ENCODE assay signal across 8 cellular contexts in genomic region chr10:118754132-118754555, GRCh38. TPM values are rescaled to one million over a fixed set of nuclear protein-coding genes. Genes with fewer than 3 reads are reported as not detected.
DNase-seq lines count a peak whose midpoint lies in the region; ATAC-seq and TF ChIP-seq lines count a peak whose summit lies in the region.

No MANE protein-coding gene starts in this region.

- DNase-seq in NCI-H345 (lab: John Stamatoyannopoulos, UW) (peak; percentile 7), NCI-H345 treated with DMSO at 0.1 percent for 48 hours (lab: John Stamatoyannopoulos, UW; ENCODE audit: unreplicated experiment) (no peak), NOMO-1 treated with dmso at 0.1 percent for 144 hours (lab: John Stamatoyannopoulos, UW; ENCODE audit: unreplicated experiment) (peak; percentile 16), aorta (peak; percentile 62 to 80)
- DNase-seq in activated effector memory CD4-positive, alpha-beta T cell treated with anti-CD3 and anti-CD28 coated beads, Interleukin-2, amount 50 U/mL, for 16 hours, result peak; percentile 77

- intact Hi-C loops in aorta (cut with DNase I), result loop anchor here (2.0 to 10.0 kb wide), 3 partner anchors 271 to 699 kb away; partner anchors contain the start of gene NANOS1 (in 1 of the 2)

- no peaks in the 10 kb centered on the region for H3K27me3 ChIP-seq in gastroesophageal sphincter
- H3K27me3 ChIP-seq in neutrophil, result peaks cover 38% of the 10 kb centered on the region
- H3K27me3 ChIP-seq in aorta (ENCODE audit: control insufficient read depth in 1 of 2, insufficient read depth in 2 of 2, low read length in 1 of 2), result no peaks in the 10 kb centered on the region

- H3K27ac ChIP-seq in gastroesophageal sphincter, result peak overlapping the region; percentile 54 to 95 (median 89)
- peak overlapping the region; percentile 95 for H3K27ac ChIP-seq in neutrophil
- peak overlapping the region in 1 of 2 donors; percentile 55 for H3K27ac ChIP-seq in aorta (ENCODE audit: low read depth in 1 of 2, low read length in 2 of 2)

- H3K4me3 ChIP-seq in gastroesophageal sphincter, result peak overlapping the region; percentile 77 to 99
- peak overlapping the region; percentile 98 to 99 for H3K4me3 ChIP-seq in neutrophil (ENCODE audit: low read depth in 1 of 2, low read length in 1 of 2)
- peak overlapping the region; percentile 86 to 88 for H3K4me3 ChIP-seq in aorta (ENCODE audit: low read length in 2 of 2)

- H3K4me1 ChIP-seq in gastroesophageal sphincter, result peaks cover 0 to 51% (median 0%) of the 10 kb centered on the region in 3 donors
- H3K4me1 ChIP-seq in neutrophil (ENCODE audit: control insufficient read depth in 1 of 2, insufficient read depth in 1 of 2, low read depth in 1 of 2, low read length in 1 of 2), result peaks cover 23 to 36% of the 10 kb centered on the region in 2 experiments
- H3K4me1 ChIP-seq in aorta (ENCODE audit: control insufficient read depth in 1 of 2, insufficient read depth in 2 of 2, low read length in 2 of 2), result peaks cover 0 to 2% of the 10 kb centered on the region in 2 donors

- H3K36me3 ChIP-seq in gastroesophageal sphincter (no peaks in the 10 kb centered on the region), neutrophil (no peaks in the 10 kb centered on the region), aorta (ENCODE audit: control insufficient read depth in 1 of 2, insufficient read depth in 2 of 2, low read length in 1 of 2) (no peaks in the 10 kb centered on the region)

- 0% methylated on average over 10 to 13 of the region's 26 CpGs for WGBS in gastroesophageal sphincter (ENCODE audit: low coverage in 1 of 2), 2 donors
- 0% methylated on average over 23 to 26 of the region's 26 CpGs for WGBS in aorta, 2 donors

- no peaks in the 10 kb centered on the region for H3K9me3 ChIP-seq in gastroesophageal sphincter
- no peaks in the 10 kb centered on the region for H3K9me3 ChIP-seq in neutrophil
- H3K9me3 ChIP-seq in aorta (ENCODE audit: control insufficient read depth, low read length), result no peaks in the 10 kb centered on the region

- TF ChIP-seq EP300 in gastroesophageal sphincter (IDR thresholded peaks at IDR 0.05), result no peak

- peak; percentile 18 for ATAC-seq in HG02870 (IDR thresholded peaks at IDR 0.05; ENCODE audit: unreplicated experiment)
- ATAC-seq in gastroesophageal sphincter, result no peak
- no peak for ATAC-seq in aorta (ENCODE audit: low FRiP score)

- TF ChIP-seq CTCF in gastroesophageal sphincter (IDR thresholded peaks at IDR 0.05) (no peak), neutrophil (IDR thresholded peaks at IDR 0.05) (no peak)

- no peak for TF ChIP-seq POLR2A in gastroesophageal sphincter (IDR thresholded peaks at IDR 0.05)

RNA-seq across cellular contexts. Expression of gene CACUL1, which starts 0.6 kb away (rescaled TPM):
- 10 to 100 TPM; 35.7 to 67.2 (median 45.6) TPM for total RNA-seq in gastroesophageal sphincter
- 10 to 100 TPM; 39.2 to 48.7 TPM for total RNA-seq in aorta
- 1 to 10 TPM; 5.3 to 8.5 TPM for polyA plus RNA-seq in aorta
